17 cellular contexts compared by ENCODE assay signal in genomic region chr2:161112885-161113284, GRCh38.
"Had no signal": no experiment of that assay in that cellular context is flagged by ENCODE, and none has a peak within 500 bp of the region (broad histone marks: within the 10 kb centered on the region; RNA-seq: fewer than 3 reads in every experiment).

No MANE protein-coding gene starts in this region.

- H3K9me3 Mint-ChIP-seq: activated T-cell treated with anti-CD3 and anti-CD28 coated beads, Interleukin-2, amount 50 U/mL, for 72 hours; mesothelial cell of epicardium; nephron had no signal

- H3K4me1 ChIP-seq: stomach, upper lobe of left lung had no signal

- H3K36me3 ChIP-seq: stomach, upper lobe of left lung had no signal

- H3K4me3 ChIP-seq: lung, smooth muscle cell, stomach, upper lobe of left lung had no signal

- ATAC-seq: activated T-cell treated with anti-CD3 and anti-CD28 coated beads, Interleukin-2, amount 50 U/mL, for 72 hours; sciatic nerve had no signal

- H3K4me3 Mint-ChIP-seq: activated naive CD8-positive, alpha-beta T cell; activated T-cell treated with anti-CD3 and anti-CD28 coated beads, Interleukin-2, amount 50 U/mL, for 72 hours; mesothelial cell of epicardium; nephron had no signal

- H3K27ac ChIP-seq: stomach, upper lobe of left lung, VCaP had no signal

- H3K36me3 Mint-ChIP-seq: activated naive CD8-positive, alpha-beta T cell; mesothelial cell of epicardium had no signal

- H3K4me2 ChIP-seq: smooth muscle cell had no signal

- H3K27ac Mint-ChIP-seq: activated naive CD8-positive, alpha-beta T cell; activated T-cell treated with anti-CD3 and anti-CD28 coated beads, Interleukin-2, amount 50 U/mL, for 72 hours; mesothelial cell of epicardium; nephron had no signal

- DNase-seq: activated CD4-positive, alpha-beta T cell treated with anti-CD3 and anti-CD28 coated beads for 1 hour; activated CD8-positive, alpha-beta memory T cell treated with anti-CD3 and anti-CD28 coated beads for 24 hours; activated CD8-positive, alpha-beta memory T cell treated with anti-CD3 and anti-CD28 coated beads, Interleukin-2, amount 50 U/mL, for 48 hours; activated gamma-delta T cell; activated T-cell treated with anti-CD3 and anti-CD28 coated beads, Interleukin-2, amount 50 U/mL, for 72 hours; cerebellar nuclear complex; cortex of kidney; stimulated activated CD4-positive, alpha-beta T cell treated with anti-CD3 and anti-CD28 coated beads, Interleukin-4, amount 100 ng/mL, for 1 hour; stomach; upper lobe of left lung had no signal

- H3K4me1 Mint-ChIP-seq: nephron had no signal

- H3K27me3 ChIP-seq: stomach, upper lobe of left lung had no signal
